ENCODE assay signal across 13 cellular contexts in the genomic region with DNA sequence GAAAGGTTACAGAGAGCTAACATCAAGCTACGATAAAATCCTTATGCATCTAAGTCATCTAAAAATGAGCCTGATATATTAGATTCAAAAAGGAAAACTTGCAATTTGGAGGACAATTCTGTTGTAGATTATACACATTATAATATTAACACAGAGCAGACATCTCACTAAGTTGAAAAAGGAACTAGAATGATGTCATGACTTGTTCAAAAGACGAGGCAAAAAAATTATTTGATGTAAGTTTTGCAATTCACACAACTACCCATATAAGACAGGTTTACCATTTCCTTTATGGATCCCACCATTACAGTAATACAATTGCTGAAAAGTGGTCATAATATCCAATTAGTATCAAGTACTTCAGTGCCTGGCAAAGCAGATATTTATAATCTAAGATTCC.
"Had no signal": no experiment of that assay in that cellular context is flagged by ENCODE, and none has a peak within 500 bp of the region (broad histone marks: within the 10 kb centered on the region; RNA-seq: fewer than 3 reads in every experiment).

No MANE protein-coding gene starts in this region.

- H3K4me3 ChIP-seq: adrenal gland, colonic mucosa, lung, right atrium auricular region, skin epidermis, transverse colon had no signal

- H3K36me3 Mint-ChIP-seq: naive B cell had no signal

- DNase-seq: adrenal gland, caudate nucleus, colonic mucosa, foreskin keratinocyte, left colon, naive B cell, nucleus accumbens, SK-N-SH, substantia nigra, transverse colon had no signal

- H3K27ac ChIP-seq: adrenal gland, colonic mucosa, foreskin keratinocyte, right atrium auricular region, skin epidermis, transverse colon had no signal

- H3K4me3 Mint-ChIP-seq: naive B cell had no signal

- H3K36me3 ChIP-seq: adrenal gland, colonic mucosa, right atrium auricular region had no signal

- H3K27me3 Mint-ChIP-seq: naive B cell had no signal

- H3K4me1 ChIP-seq: adrenal gland, colonic mucosa, foreskin keratinocyte, right atrium auricular region had no signal

- H3K9me3 ChIP-seq: colonic mucosa, right atrium auricular region, SK-N-SH, transverse colon had no signal

- H3K9me3 Mint-ChIP-seq: naive B cell had no signal

- ATAC-seq: foreskin keratinocyte, left colon had no signal
